Comparison of ENCODE assay signal across 1 cellular context in the genomic region with DNA sequence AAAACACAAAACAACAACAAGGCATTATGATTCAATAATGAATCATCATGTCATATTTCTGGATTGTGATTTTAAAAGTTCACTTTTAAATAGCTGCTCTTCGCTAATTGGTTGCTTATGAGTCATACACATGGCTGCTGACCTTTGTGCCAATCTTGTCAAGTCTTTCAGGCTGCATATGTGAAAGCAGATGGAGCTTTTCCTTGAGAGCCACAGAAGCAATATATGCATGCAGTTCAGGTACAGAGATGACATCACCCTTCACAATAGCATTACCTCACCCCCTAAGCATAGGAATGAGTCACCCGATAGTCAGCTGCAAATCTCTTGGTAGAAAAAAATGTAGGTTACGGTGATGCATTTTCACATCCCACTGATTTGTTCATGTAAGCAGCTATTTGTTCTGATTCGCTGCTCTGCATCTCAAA.
A peak's percentile ranks its signal among the peaks of the same experiment; 100 is the strongest.
TF ChIP-seq lines count a peak whose summit lies in the region.

No MANE protein-coding gene starts in this region.

TF ChIP-seq in GM12878, 131 proteins besides CTCF, POLR2A, EP300 and RAD21 (continued from another document and continues in another):
- TF ChIP-seq HDAC6 (IDR thresholded peaks at IDR 0.05; ENCODE audit: unreplicated experiment) (no peak), TCF3 (IDR thresholded peaks at IDR 0.05; ENCODE audit: borderline replicate concordance, insufficient read depth, low read depth, low read length) (no peak), EED (IDR thresholded peaks at IDR 0.05; ENCODE audit: low read depth) (peak; percentile 75; the same call in 1 of the 2 replicates), BACH1 (IDR thresholded peaks at IDR 0.05; ENCODE audit: borderline replicate concordance) (no peak), SRF (IDR thresholded peaks at IDR 0.05; ENCODE audit: low read depth in 2 of 2, low read length in 2 of 2) (0 out of 4 replicates have a peak, but pooled peaks of 1 of the 2 experiments have one; percentile 63), RB1 (IDR thresholded peaks at IDR 0.05; ENCODE audit: borderline replicate concordance) (no peak), FOXM1 (IDR thresholded peaks at IDR 0.05; ENCODE audit: low read depth, low read length) (peak; percentile 97; the same call in 1 of the 2 replicates), SUZ12 (IDR thresholded peaks at IDR 0.05; ENCODE audit: unreplicated experiment) (no peak), CEBPB (IDR thresholded peaks at IDR 0.05; ENCODE audit: borderline replicate concordance in 1 of 2, low read depth in 2 of 2, low read length in 2 of 2) (peak in 1 of 2 experiments; percentile 89; a peak in 1 of 4 replicates), JUND (IDR thresholded peaks at IDR 0.05; ENCODE audit: low read depth, low read length) (peak; percentile 96), HDGF (IDR thresholded peaks at IDR 0.05) (no peak), POLR2AphosphoS2 (IDR thresholded peaks at IDR 0.05; ENCODE audit: low read depth, low read length) (0 out of 2 replicates have a peak, but pooled peaks have one; percentile 42), ASH2L (IDR thresholded peaks at IDR 0.05; ENCODE audit: borderline replicate concordance, low read depth) (no peak), KLF5 (IDR thresholded peaks at IDR 0.05; ENCODE audit: partially characterized antibody) (no peak), YBX1 (IDR thresholded peaks at IDR 0.05) (no peak), KDM1A (IDR thresholded peaks at IDR 0.05; ENCODE audit: borderline replicate concordance) (no peak), ZNF622 (IDR thresholded peaks at IDR 0.05) (no peak), FOS (IDR thresholded peaks at IDR 0.05; ENCODE audit: borderline replicate concordance, extremely low read depth, insufficient read length) (no peak), CBFB (IDR thresholded peaks at IDR 0.05; ENCODE audit: low read depth) (0 out of 2 replicates have a peak, but pooled peaks have one; percentile 33), PAX5 (IDR thresholded peaks at IDR 0.05; ENCODE audit: borderline replicate concordance, low read depth, low read length) (peak; percentile 59; the same call in 1 of the 2 replicates), MEF2B (IDR thresholded peaks at IDR 0.05; ENCODE audit: partially characterized antibody, poor library complexity, severe bottlenecking) (peak; percentile 61), SREBF2 (IDR thresholded peaks at IDR 0.05; ENCODE audit: low read length) (no peak), NR2C2 (IDR thresholded peaks at IDR 0.05; ENCODE audit: borderline replicate concordance, control insufficient read depth, insufficient read length, low read depth) (no peak), CBX5 (IDR thresholded peaks at IDR 0.05; ENCODE audit: low read depth) (no peak), BRCA1 (IDR thresholded peaks at IDR 0.05; ENCODE audit: low read depth, low read length) (no peak), SPI1 (IDR thresholded peaks at IDR 0.05; ENCODE audit: borderline replicate concordance, insufficient read depth, low read depth, low read length) (no peak), SIX5 (IDR thresholded peaks at IDR 0.05; ENCODE audit: low read depth, low read length, severe bottlenecking) (no peak), IRF4 (IDR thresholded peaks at IDR 0.05; ENCODE audit: low read depth, low read length) (peak; percentile 93), JUNB (IDR thresholded peaks at IDR 0.05) (peak; percentile 98), RFX5 (IDR thresholded peaks at IDR 0.05; ENCODE audit: low read depth, low read length) (0 out of 2 replicates have a peak, but pooled peaks have one; percentile 40), IKZF1 (conservative IDR thresholded peaks at IDR 0.05) (peak; percentile 81)
- TF ChIP-seq, protein P1, sequence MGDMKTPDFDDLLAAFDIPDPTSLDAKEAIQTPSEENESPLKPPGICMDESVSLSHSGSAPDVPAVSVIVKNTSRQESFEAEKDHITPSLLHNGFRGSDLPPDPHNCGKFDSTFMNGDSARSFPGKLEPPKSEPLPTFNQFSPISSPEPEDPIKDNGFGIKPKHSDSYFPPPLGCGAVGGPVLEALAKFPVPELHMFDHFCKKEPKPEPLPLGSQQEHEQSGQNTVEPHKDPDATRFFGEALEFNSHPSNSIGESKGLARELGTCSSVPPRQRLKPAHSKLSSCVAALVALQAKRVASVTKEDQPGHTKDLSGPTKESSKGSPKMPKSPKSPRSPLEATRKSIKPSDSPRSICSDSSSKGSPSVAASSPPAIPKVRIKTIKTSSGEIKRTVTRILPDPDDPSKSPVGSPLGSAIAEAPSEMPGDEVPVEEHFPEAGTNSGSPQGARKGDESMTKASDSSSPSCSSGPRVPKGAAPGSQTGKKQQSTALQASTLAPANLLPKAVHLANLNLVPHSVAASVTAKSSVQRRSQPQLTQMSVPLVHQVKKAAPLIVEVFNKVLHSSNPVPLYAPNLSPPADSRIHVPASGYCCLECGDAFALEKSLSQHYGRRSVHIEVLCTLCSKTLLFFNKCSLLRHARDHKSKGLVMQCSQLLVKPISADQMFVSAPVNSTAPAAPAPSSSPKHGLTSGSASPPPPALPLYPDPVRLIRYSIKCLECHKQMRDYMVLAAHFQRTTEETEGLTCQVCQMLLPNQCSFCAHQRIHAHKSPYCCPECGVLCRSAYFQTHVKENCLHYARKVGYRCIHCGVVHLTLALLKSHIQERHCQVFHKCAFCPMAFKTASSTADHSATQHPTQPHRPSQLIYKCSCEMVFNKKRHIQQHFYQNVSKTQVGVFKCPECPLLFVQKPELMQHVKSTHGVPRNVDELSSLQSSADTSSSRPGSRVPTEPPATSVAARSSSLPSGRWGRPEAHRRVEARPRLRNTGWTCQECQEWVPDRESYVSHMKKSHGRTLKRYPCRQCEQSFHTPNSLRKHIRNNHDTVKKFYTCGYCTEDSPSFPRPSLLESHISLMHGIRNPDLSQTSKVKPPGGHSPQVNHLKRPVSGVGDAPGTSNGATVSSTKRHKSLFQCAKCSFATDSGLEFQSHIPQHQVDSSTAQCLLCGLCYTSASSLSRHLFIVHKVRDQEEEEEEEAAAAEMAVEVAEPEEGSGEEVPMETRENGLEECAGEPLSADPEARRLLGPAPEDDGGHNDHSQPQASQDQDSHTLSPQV (IDR thresholded peaks at IDR 0.05) = no peak; the same call in none of the 2 replicates
- TF ChIP-seq, protein P2, sequence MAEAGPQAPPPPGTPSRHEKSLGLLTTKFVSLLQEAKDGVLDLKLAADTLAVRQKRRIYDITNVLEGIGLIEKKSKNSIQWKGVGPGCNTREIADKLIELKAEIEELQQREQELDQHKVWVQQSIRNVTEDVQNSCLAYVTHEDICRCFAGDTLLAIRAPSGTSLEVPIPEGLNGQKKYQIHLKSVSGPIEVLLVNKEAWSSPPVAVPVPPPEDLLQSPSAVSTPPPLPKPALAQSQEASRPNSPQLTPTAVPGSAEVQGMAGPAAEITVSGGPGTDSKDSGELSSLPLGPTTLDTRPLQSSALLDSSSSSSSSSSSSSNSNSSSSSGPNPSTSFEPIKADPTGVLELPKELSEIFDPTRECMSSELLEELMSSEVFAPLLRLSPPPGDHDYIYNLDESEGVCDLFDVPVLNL (IDR thresholded peaks at IDR 0.05; ENCODE audit: low read depth, low read length) = no peak
- TF ChIP-seq, protein P3, sequence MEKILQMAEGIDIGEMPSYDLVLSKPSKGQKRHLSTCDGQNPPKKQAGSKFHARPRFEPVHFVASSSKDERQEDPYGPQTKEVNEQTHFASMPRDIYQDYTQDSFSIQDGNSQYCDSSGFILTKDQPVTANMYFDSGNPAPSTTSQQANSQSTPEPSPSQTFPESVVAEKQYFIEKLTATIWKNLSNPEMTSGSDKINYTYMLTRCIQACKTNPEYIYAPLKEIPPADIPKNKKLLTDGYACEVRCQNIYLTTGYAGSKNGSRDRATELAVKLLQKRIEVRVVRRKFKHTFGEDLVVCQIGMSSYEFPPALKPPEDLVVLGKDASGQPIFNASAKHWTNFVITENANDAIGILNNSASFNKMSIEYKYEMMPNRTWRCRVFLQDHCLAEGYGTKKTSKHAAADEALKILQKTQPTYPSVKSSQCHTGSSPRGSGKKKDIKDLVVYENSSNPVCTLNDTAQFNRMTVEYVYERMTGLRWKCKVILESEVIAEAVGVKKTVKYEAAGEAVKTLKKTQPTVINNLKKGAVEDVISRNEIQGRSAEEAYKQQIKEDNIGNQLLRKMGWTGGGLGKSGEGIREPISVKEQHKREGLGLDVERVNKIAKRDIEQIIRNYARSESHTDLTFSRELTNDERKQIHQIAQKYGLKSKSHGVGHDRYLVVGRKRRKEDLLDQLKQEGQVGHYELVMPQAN (conservative IDR thresholded peaks at IDR 0.05) = no peak
- TF ChIP-seq, protein P4, sequence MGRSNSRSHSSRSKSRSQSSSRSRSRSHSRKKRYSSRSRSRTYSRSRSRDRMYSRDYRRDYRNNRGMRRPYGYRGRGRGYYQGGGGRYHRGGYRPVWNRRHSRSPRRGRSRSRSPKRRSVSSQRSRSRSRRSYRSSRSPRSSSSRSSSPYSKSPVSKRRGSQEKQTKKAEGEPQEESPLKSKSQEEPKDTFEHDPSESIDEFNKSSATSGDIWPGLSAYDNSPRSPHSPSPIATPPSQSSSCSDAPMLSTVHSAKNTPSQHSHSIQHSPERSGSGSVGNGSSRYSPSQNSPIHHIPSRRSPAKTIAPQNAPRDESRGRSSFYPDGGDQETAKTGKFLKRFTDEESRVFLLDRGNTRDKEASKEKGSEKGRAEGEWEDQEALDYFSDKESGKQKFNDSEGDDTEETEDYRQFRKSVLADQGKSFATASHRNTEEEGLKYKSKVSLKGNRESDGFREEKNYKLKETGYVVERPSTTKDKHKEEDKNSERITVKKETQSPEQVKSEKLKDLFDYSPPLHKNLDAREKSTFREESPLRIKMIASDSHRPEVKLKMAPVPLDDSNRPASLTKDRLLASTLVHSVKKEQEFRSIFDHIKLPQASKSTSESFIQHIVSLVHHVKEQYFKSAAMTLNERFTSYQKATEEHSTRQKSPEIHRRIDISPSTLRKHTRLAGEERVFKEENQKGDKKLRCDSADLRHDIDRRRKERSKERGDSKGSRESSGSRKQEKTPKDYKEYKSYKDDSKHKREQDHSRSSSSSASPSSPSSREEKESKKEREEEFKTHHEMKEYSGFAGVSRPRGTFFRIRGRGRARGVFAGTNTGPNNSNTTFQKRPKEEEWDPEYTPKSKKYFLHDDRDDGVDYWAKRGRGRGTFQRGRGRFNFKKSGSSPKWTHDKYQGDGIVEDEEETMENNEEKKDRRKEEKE (IDR thresholded peaks at IDR 0.05) = no peak
- TF ChIP-seq, protein P5, sequence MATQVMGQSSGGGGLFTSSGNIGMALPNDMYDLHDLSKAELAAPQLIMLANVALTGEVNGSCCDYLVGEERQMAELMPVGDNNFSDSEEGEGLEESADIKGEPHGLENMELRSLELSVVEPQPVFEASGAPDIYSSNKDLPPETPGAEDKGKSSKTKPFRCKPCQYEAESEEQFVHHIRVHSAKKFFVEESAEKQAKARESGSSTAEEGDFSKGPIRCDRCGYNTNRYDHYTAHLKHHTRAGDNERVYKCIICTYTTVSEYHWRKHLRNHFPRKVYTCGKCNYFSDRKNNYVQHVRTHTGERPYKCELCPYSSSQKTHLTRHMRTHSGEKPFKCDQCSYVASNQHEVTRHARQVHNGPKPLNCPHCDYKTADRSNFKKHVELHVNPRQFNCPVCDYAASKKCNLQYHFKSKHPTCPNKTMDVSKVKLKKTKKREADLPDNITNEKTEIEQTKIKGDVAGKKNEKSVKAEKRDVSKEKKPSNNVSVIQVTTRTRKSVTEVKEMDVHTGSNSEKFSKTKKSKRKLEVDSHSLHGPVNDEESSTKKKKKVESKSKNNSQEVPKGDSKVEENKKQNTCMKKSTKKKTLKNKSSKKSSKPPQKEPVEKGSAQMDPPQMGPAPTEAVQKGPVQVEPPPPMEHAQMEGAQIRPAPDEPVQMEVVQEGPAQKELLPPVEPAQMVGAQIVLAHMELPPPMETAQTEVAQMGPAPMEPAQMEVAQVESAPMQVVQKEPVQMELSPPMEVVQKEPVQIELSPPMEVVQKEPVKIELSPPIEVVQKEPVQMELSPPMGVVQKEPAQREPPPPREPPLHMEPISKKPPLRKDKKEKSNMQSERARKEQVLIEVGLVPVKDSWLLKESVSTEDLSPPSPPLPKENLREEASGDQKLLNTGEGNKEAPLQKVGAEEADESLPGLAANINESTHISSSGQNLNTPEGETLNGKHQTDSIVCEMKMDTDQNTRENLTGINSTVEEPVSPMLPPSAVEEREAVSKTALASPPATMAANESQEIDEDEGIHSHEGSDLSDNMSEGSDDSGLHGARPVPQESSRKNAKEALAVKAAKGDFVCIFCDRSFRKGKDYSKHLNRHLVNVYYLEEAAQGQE (IDR thresholded peaks at IDR 0.05; ENCODE audit: low read depth, low read length) = no peak
- TF ChIP-seq, protein P6, sequence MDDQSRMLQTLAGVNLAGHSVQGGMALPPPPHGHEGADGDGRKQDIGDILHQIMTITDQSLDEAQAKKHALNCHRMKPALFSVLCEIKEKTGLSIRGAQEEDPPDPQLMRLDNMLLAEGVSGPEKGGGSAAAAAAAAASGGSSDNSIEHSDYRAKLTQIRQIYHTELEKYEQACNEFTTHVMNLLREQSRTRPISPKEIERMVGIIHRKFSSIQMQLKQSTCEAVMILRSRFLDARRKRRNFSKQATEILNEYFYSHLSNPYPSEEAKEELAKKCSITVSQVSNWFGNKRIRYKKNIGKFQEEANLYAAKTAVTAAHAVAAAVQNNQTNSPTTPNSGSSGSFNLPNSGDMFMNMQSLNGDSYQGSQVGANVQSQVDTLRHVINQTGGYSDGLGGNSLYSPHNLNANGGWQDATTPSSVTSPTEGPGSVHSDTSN (IDR thresholded peaks at IDR 0.05; ENCODE audit: insufficient replicate concordance, low read depth, low read length) = peak; percentile 55
- TF ChIP-seq, protein P7, sequence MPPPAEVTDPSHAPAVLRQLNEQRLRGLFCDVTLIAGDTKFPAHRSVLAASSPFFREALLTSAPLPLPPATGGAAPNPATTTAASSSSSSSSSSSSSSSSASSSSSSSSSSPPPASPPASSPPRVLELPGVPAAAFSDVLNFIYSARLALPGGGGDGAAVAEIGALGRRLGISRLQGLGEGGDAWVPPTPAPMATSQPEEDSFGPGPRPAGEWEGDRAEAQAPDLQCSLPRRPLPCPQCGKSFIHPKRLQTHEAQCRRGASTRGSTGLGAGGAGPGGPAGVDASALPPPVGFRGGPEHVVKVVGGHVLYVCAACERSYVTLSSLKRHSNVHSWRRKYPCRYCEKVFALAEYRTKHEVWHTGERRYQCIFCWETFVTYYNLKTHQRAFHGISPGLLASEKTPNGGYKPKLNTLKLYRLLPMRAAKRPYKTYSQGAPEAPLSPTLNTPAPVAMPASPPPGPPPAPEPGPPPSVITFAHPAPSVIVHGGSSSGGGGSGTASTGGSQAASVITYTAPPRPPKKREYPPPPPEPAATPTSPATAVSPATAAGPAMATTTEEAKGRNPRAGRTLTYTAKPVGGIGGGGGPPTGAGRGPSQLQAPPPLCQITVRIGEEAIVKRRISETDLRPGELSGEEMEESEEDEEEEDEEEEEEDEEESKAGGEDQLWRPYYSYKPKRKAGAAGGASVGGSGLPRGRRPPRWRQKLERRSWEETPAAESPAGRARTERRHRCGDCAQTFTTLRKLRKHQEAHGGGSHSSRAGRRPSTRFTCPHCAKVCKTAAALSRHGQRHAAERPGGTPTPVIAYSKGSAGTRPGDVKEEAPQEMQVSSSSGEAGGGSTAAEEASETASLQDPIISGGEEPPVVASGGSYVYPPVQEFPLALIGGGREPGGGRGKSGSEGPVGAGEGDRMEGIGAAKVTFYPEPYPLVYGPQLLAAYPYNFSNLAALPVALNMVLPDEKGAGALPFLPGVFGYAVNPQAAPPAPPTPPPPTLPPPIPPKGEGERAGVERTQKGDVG (CRISPR knock-in tag; IDR thresholded peaks at IDR 0.05) = no peak
- TF ChIP-seq, protein P8, sequence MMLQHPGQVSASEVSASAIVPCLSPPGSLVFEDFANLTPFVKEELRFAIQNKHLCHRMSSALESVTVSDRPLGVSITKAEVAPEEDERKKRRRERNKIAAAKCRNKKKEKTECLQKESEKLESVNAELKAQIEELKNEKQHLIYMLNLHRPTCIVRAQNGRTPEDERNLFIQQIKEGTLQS (IDR thresholded peaks at IDR 0.05; ENCODE audit: borderline replicate concordance, extremely low read depth, low read depth, low read length) = no peak
